In genomic region chr11:83054001-83054400, GRCh38 we compare ENCODE assay signal across 9 cellular contexts. TPM values are rescaled to one million over a fixed set of nuclear protein-coding genes. Genes with fewer than 3 reads are reported as not detected.
DNase-seq lines count a peak whose midpoint lies in the region; ATAC-seq and TF ChIP-seq lines count a peak whose summit lies in the region.
"Had no signal": no experiment of that assay in that cellular context is flagged by ENCODE, and none has a peak within 500 bp of the region (broad histone marks: within the 10 kb centered on the region; RNA-seq: fewer than 3 reads in every experiment).

No MANE protein-coding gene starts in this region.

- intact Hi-C loops in esophagus squamous epithelium (cut with DNase I): no loop called here

- H3K79me2 ChIP-seq in MM.1S (ENCODE audit: low read length): peaks cover 92% of the 10 kb centered on the region
- H3K79me2 ChIP-seq in osteoblast (ENCODE audit: insufficient read depth, low read length): peaks cover 74% of the 10 kb centered on the region

- H3K9me3 ChIP-seq in MM.1S (replicated peaks; ENCODE audit: insufficient read depth, low read length) (no peaks in the 10 kb centered on the region), osteoblast (ENCODE audit: low read depth, low read length) (no peaks in the 10 kb centered on the region), esophagus squamous epithelium (no peaks in the 10 kb centered on the region)

- H3K27me3 ChIP-seq in MM.1S (replicated peaks; ENCODE audit: insufficient read depth, low read length) (no peaks in the 10 kb centered on the region), osteoblast (ENCODE audit: insufficient read depth, low read length) (no peaks in the 10 kb centered on the region), esophagus squamous epithelium (no peaks in the 10 kb centered on the region)

- H3K36me3 ChIP-seq in MM.1S (replicated peaks; ENCODE audit: insufficient read depth, low read length): peaks cover 14% of the 10 kb centered on the region; the same call in 1 of the 2 replicates
- peaks cover 6% of the 10 kb centered on the region for H3K36me3 ChIP-seq in osteoblast (ENCODE audit: insufficient read depth, low read length)
- no peaks in the 10 kb centered on the region for H3K36me3 ChIP-seq in esophagus squamous epithelium

- TF ChIP-seq POLR2A in esophagus squamous epithelium (IDR thresholded peaks at IDR 0.05): no peak

- ATAC-seq in GM19043 (IDR thresholded peaks at IDR 0.05; ENCODE audit: low read depth, unreplicated experiment) (peak; percentile 76), HG02678 (IDR thresholded peaks at IDR 0.05; ENCODE audit: unreplicated experiment) (peak; percentile 71)

- no peaks in the 10 kb centered on the region for H3K9me2 ChIP-seq in MM.1S (replicated peaks; ENCODE audit: insufficient read depth, low read length)

- DNase-seq in MM.1S: no peak
- DNase-seq in osteoblast (ENCODE audit: insufficient read length, low spot score, missing footprints): no peak
- no peak for DNase-seq in esophagus squamous epithelium (lab: John Stamatoyannopoulos, UW)
- DNase-seq in DMS114 treated with DMSO at 0.1 percent for 48 hours (lab: John Stamatoyannopoulos, UW; ENCODE audit: unreplicated experiment): no peak
- DNase-seq in SW 1271 (lab: John Stamatoyannopoulos, UW): no peak
- DNase-seq: NCI-H1694, trophoblast cell had no signal

- H3K4me3 ChIP-seq in MM.1S (ENCODE audit: low read length) (0 out of 2 replicates have a peak overlapping the region, but pooled peaks have one; percentile 11), osteoblast (ENCODE audit: insufficient read depth, low read length) (no peak overlapping the region), esophagus squamous epithelium (no peak overlapping the region)

- H3K4me2 ChIP-seq in MM.1S (ENCODE audit: low read depth, low read length): peak overlapping the region; percentile 46
- H3K4me2 ChIP-seq in osteoblast (ENCODE audit: insufficient read depth, low read length): no peak overlapping the region

- 73 to 92% methylated on average over 2 of the region's 2 CpGs for WGBS in esophagus squamous epithelium, 2 donors

- peaks cover 43% of the 10 kb centered on the region for H3K4me1 ChIP-seq in MM.1S (ENCODE audit: low read length)
- peaks cover 35% of the 10 kb centered on the region for H3K4me1 ChIP-seq in osteoblast (ENCODE audit: insufficient read depth, low read length)
- H3K4me1 ChIP-seq in esophagus squamous epithelium: peaks cover 9 to 61% (median 29%) of the 10 kb centered on the region in 3 donors

- H2AFZ ChIP-seq in MM.1S (ENCODE audit: low read length) (no peak overlapping the region), osteoblast (ENCODE audit: low read length) (no peak overlapping the region)

- TF ChIP-seq CTCF in MM.1S (IDR thresholded peaks at IDR 0.05; ENCODE audit: low read length) (no peak), osteoblast (IDR thresholded peaks at IDR 0.05; ENCODE audit: extremely low read depth, low read depth, low read length) (no peak), esophagus squamous epithelium (IDR thresholded peaks at IDR 0.05) (no peak)

- H3F3A ChIP-seq in MM.1S (ENCODE audit: insufficient read depth, low read length): peaks cover 33% of the 10 kb centered on the region

- peak overlapping the region; percentile 94 for H3K27ac ChIP-seq in MM.1S (ENCODE audit: low read length)
- H3K27ac ChIP-seq in osteoblast (ENCODE audit: low read depth, low read length): peak overlapping the region; percentile 96
- no peak overlapping the region for H3K27ac ChIP-seq in esophagus squamous epithelium

- H4K20me1 ChIP-seq in MM.1S (ENCODE audit: insufficient read depth, low read length) (no peaks in the 10 kb centered on the region), osteoblast (ENCODE audit: insufficient read depth, low read length) (no peaks in the 10 kb centered on the region)

- H3K9ac ChIP-seq in MM.1S (ENCODE audit: low read length): peak overlapping the region; percentile 51; the same call in 1 of the 2 replicates

RNA-seq across cellular contexts. Expression of gene RAB30, which starts 17.7 kb away (rescaled TPM):
- total RNA-seq in osteoblast (21.0 and 27.4 TPM in 2 replicates), esophagus squamous epithelium (1 to 10 TPM; 2.2 to 8.7 (median 6.0) TPM)

Comparison
In these comparisons a context has a peak if more than half of its experiments do, and no peak if none do; other contexts are left out.
1. H3K27ac ChIP-seq: peak in MM.1S (single experiment) and osteoblast (single experiment); none in esophagus squamous epithelium (0 of 4).